In genomic region chr9:26744362-26744965, GRCh38 we compare ENCODE assay signal across 8 cellular contexts.
DNase-seq lines count a peak whose midpoint lies in the region; ATAC-seq, FAIRE-seq and TF ChIP-seq lines count a peak whose summit lies in the region.

No MANE protein-coding gene starts in this region.

- no peaks in the 10 kb centered on the region for H3K27me3 ChIP-seq in OCI-LY3 (ENCODE audit: low read depth, low read length)
- peaks cover 7% of the 10 kb centered on the region for H3K27me3 ChIP-seq in smooth muscle cell (ENCODE audit: low read depth)

- H3K4me1 ChIP-seq in A549, result peaks cover 8% of the 10 kb centered on the region; the same call in 2 of the 3 replicates
- peaks cover 14% of the 10 kb centered on the region for H3K4me1 ChIP-seq in OCI-LY3 (ENCODE audit: low read length)
- no peaks in the 10 kb centered on the region for H3K4me1 ChIP-seq in smooth muscle cell (ENCODE audit: low read depth)

- TF ChIP-seq EP300 in A549 (IDR thresholded peaks at IDR 0.05), result no peak

- WGBS in A549 (ENCODE audit: missing lambda C conversion rate), result 17% methylated on average over 2 of the region's 2 CpGs
- 60% methylated on average over 2 of the region's 2 CpGs for WGBS in smooth muscle cell (ENCODE audit: low lambda C conversion rate)

- H3K4me2 ChIP-seq in A549, result peak overlapping the region; percentile 34; the same call in 1 of the 3 replicates
- H3K4me2 ChIP-seq in OCI-LY3 (ENCODE audit: low read length), result no peak overlapping the region
- no peak overlapping the region for H3K4me2 ChIP-seq in smooth muscle cell

- H3K4me3 ChIP-seq in A549 (no peak overlapping the region), OCI-LY3 (ENCODE audit: low read length) (no peak overlapping the region), smooth muscle cell (no peak overlapping the region)

- H3K36me3 ChIP-seq in OCI-LY3 (replicated peaks; ENCODE audit: low read depth, low read length) (no peaks in the 10 kb centered on the region), smooth muscle cell (ENCODE audit: low read depth) (no peaks in the 10 kb centered on the region)

- no peak for FAIRE-seq in A549 (lab: Jason Lieb, UNC)

- CTCF ChIA-PET in A549 (lab: Yijun Ruan, JAX), result interaction anchor here (1.4 kb wide), 1 partner anchor 17 kb away, joined by 5 read pairs; no protein-coding TSS in a partner anchor

- H4K20me1 ChIP-seq in OCI-LY3 (ENCODE audit: insufficient read depth, low read length) (no peaks in the 10 kb centered on the region), smooth muscle cell (ENCODE audit: low read depth) (no peaks in the 10 kb centered on the region)

- H3K79me2 ChIP-seq in OCI-LY3 (ENCODE audit: low read length) (no peaks in the 10 kb centered on the region), smooth muscle cell (ENCODE audit: low read depth) (no peaks in the 10 kb centered on the region)

- no peak overlapping the region for H3K27ac ChIP-seq in A549
- H3K27ac ChIP-seq in OCI-LY3 (ENCODE audit: low read length), result no peak overlapping the region
- no peak overlapping the region for H3K27ac ChIP-seq in smooth muscle cell (ENCODE audit: low read depth)

- DNase-seq in A549 (ENCODE audit: low read depth in 1 of 2, low spot score in 1 of 2), result peak; percentile 4 to 45
- DNase-seq in fibroblast of peridontal ligament (ENCODE audit: extremely low read depth), result peak; percentile 49
- no peak for DNase-seq in smooth muscle cell (lab: John Stamatoyannopoulos, UW; ENCODE audit: unreplicated experiment)
- DNase-seq in occipital lobe (lab: John Stamatoyannopoulos, UW), result no peak

- H3F3A ChIP-seq in smooth muscle cell (ENCODE audit: low read depth), result no peaks in the 10 kb centered on the region

- H3K9me3 ChIP-seq in A549 (no peaks in the 10 kb centered on the region), OCI-LY3 (ENCODE audit: insufficient read depth, low read length) (no peaks in the 10 kb centered on the region), smooth muscle cell (replicated peaks; ENCODE audit: low read depth) (no peaks in the 10 kb centered on the region)

- peak; percentile 78 for TF ChIP-seq CTCF in A549 (IDR thresholded peaks at IDR 0.05)
- 0 out of 2 replicates have a peak, but pooled peaks have one; percentile 21 for TF ChIP-seq CTCF in GM12874 (IDR thresholded peaks at IDR 0.05; ENCODE audit: insufficient read depth, low read depth, low read length)
- TF ChIP-seq CTCF in OCI-LY3 (IDR thresholded peaks at IDR 0.05; ENCODE audit: low read depth, low read length), result peak; percentile 72
- TF ChIP-seq CTCF in smooth muscle cell (IDR thresholded peaks at IDR 0.05; ENCODE audit: borderline replicate concordance, insufficient read depth, poor library complexity, severe bottlenecking), result peak; percentile 83

- peak; percentile 66 to 69 for TF ChIP-seq RAD21 in A549 (conservative IDR thresholded peaks at IDR 0.05 in 1 of 2, IDR thresholded peaks at IDR 0.05 in 1 of 2)

- no peak for TF ChIP-seq POLR2A in A549 (IDR thresholded peaks at IDR 0.05; ENCODE audit: low read length)

- ATAC-seq in A549 (no peak), GM18502 (IDR thresholded peaks at IDR 0.05; ENCODE audit: poor library complexity, unreplicated experiment) (no peak), GM18520 (IDR thresholded peaks at IDR 0.05; ENCODE audit: unreplicated experiment) (no peak)

- H3K9ac ChIP-seq in OCI-LY3 (ENCODE audit: low read length) (no peak overlapping the region), smooth muscle cell (ENCODE audit: low read depth) (no peak overlapping the region)

- H2AFZ ChIP-seq in OCI-LY3 (ENCODE audit: low read depth, low read length) (no peak overlapping the region), smooth muscle cell (ENCODE audit: low read depth) (peak overlapping the region; percentile 34)

- POLR2A ChIA-PET in A549 (lab: Yijun Ruan, JAX), result no interaction called here

TF ChIP-seq in A549, 52 proteins besides CTCF, POLR2A, EP300 and RAD21:
- TF ChIP-seq SMC3 (IDR thresholded peaks at IDR 0.05), result peak; percentile 79
- TF ChIP-seq FOSB (CRISPR knock-in tag; IDR thresholded peaks at IDR 0.05), result no peak

Comparison
In these comparisons a context has a peak if more than half of its experiments do, and no peak if none do; other contexts are left out.
1. DNase-seq: peak in A549 (2 of 2) and fibroblast of peridontal ligament (single experiment); none in smooth muscle cell (single experiment) and occipital lobe (single experiment).
2. CTCF ChIP-seq: peak in every context shown above with its lines; median percentile 83 in smooth muscle cell; 78 in A549; 72 in OCI-LY3; 21 in GM12874.